In the genomic region with DNA sequence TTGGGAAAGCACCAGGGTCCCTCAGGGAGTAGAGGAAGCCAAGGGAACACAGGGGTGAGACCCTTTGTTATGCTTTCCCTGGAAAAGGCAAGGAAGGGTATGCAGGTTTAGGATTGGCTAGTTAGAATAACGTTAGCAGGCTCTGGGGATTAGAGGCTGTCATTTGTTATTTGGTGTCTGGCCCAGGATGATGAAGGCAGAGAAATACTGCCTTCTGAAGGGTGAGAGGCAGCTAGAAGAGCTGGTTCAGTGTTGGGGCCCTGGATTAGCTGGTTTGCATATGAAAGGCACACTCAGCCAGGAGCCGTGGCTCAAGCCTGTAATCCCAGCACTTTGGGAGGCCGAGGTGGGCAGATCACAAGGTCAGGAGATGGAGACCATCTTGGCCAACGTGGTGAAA, we compare ENCODE assay signal across 14 cellular contexts. TPM values are rescaled to one million over a fixed set of nuclear protein-coding genes. Genes with fewer than 3 reads are reported as not detected.
A peak's percentile ranks its signal among the peaks of the same experiment; 100 is the strongest.
DNase-seq lines count a peak whose midpoint lies in the region; ATAC-seq and TF ChIP-seq lines count a peak whose summit lies in the region.
"Had no signal": no experiment of that assay in that cellular context is flagged by ENCODE, and none has a peak within 500 bp of the region (broad histone marks: within the 10 kb centered on the region; RNA-seq: fewer than 3 reads in every experiment).

No MANE protein-coding gene starts in this region.

- TF ChIP-seq CTCF in tibial nerve (IDR thresholded peaks at IDR 0.05) = no peak

- no peak for ATAC-seq in activated naive CD8-positive, alpha-beta T cell treated with anti-CD3 and anti-CD28 coated beads, Interleukin-2, amount 10 ng/mL, durations not matched to agents 7 days and 5 days (ENCODE audit: low read depth)
- no peak for ATAC-seq in activated naive CD8-positive, alpha-beta T cell treated with anti-CD3 and anti-CD28 coated beads, Interleukin-2, amount 50 U/mL, for 24 hours
- ATAC-seq in GM21447 (IDR thresholded peaks at IDR 0.05; ENCODE audit: unreplicated experiment) (no peak), left colon (no peak)
- ATAC-seq: activated naive CD4-positive, alpha-beta T cell treated with anti-CD3 and anti-CD28 coated beads, Interleukin-2, amount 50 U/mL, for 72 hours; upper lobe of right lung had no signal

- no peak overlapping the region for H3K4me3 Mint-ChIP-seq in activated naive CD8-positive, alpha-beta T cell treated with anti-CD3 and anti-CD28 coated beads, Interleukin-2, amount 10 ng/mL, durations not matched to agents 7 days and 5 days
- H3K4me3 Mint-ChIP-seq in activated naive CD8-positive, alpha-beta T cell treated with anti-CD3 and anti-CD28 coated beads, Interleukin-2, amount 50 U/mL, for 24 hours = no peak overlapping the region
- H3K4me3 Mint-ChIP-seq: nephron had no signal

- H3K9me3 Mint-ChIP-seq in activated naive CD8-positive, alpha-beta T cell treated with anti-CD3 and anti-CD28 coated beads, Interleukin-2, amount 10 ng/mL, durations not matched to agents 7 days and 5 days = no peaks in the 10 kb centered on the region
- H3K9me3 Mint-ChIP-seq in activated naive CD8-positive, alpha-beta T cell treated with anti-CD3 and anti-CD28 coated beads, Interleukin-2, amount 50 U/mL, for 24 hours = no peaks in the 10 kb centered on the region
- H3K9me3 Mint-ChIP-seq: activated naive CD4-positive, alpha-beta T cell treated with anti-CD3 and anti-CD28 coated beads, Interleukin-2, amount 50 U/mL, for 72 hours; nephron had no signal

- H3K27ac ChIP-seq in iPS-18a (ENCODE audit: low read length) (no peak overlapping the region), tibial nerve (peak overlapping the region in 3 of 4 donors; percentile 37 to 68 (median 68))
- H3K27ac ChIP-seq: GM23248 had no signal

- peak overlapping the region; percentile 51 for H3K27ac Mint-ChIP-seq in activated naive CD8-positive, alpha-beta T cell treated with anti-CD3 and anti-CD28 coated beads, Interleukin-2, amount 10 ng/mL, durations not matched to agents 7 days and 5 days
- no peak overlapping the region for H3K27ac Mint-ChIP-seq in activated naive CD8-positive, alpha-beta T cell treated with anti-CD3 and anti-CD28 coated beads, Interleukin-2, amount 50 U/mL, for 24 hours

- DNase-seq in activated naive CD8-positive, alpha-beta T cell treated with anti-CD3 and anti-CD28 coated beads, Interleukin-2, amount 10 ng/mL, durations not matched to agents 7 days and 5 days = no peak
- no peak for DNase-seq in activated naive CD8-positive, alpha-beta T cell treated with anti-CD3 and anti-CD28 coated beads, Interleukin-2, amount 50 U/mL, for 24 hours
- DNase-seq in tibial nerve (ENCODE audit: low spot score in 2 of 2) = no peak
- DNase-seq in left colon = no peak
- DNase-seq: GM23248, NCI-H1092 treated with DMSO at 0.1 percent for 48 hours, RPMI8226, T1000 had no signal

- H3K27me3 ChIP-seq in iPS-18a (ENCODE audit: control insufficient read depth, insufficient read depth, low read length) (no peaks in the 10 kb centered on the region), tibial nerve (no peaks in the 10 kb centered on the region)
- H3K27me3 ChIP-seq: upper lobe of right lung had no signal

- intact Hi-C loops in left colon (cut with DNase I, micrococcal nuclease) = no loop called here

- no peak for TF ChIP-seq EP300 in tibial nerve (IDR thresholded peaks at IDR 0.05)

- POLR2A ChIA-PET in activated naive CD8-positive, alpha-beta T cell treated with anti-CD3 and anti-CD28 coated beads, Interleukin-2, amount 10 ng/mL, durations not matched to agents 7 days and 5 days (lab: Charles Lee) = no interaction called here

- peak overlapping the region; percentile 3 for H3K9ac ChIP-seq in iPS-18a (ENCODE audit: low read length)
- H3K9ac ChIP-seq: GM23248 had no signal

- peaks cover 9% of the 10 kb centered on the region for H3K36me3 ChIP-seq in iPS-18a (ENCODE audit: control insufficient read depth, low read depth, low read length)
- H3K36me3 ChIP-seq in tibial nerve = peaks cover 0 to 48% (median 0%) of the 10 kb centered on the region in 3 donors

- H3K4me3 ChIP-seq in iPS-18a (ENCODE audit: low read length) (no peak overlapping the region), tibial nerve (no peak overlapping the region)
- H3K4me3 ChIP-seq: coronary artery, GM23248, upper lobe of right lung had no signal

- TF ChIP-seq POLR2A in tibial nerve (IDR thresholded peaks at IDR 0.05) = no peak

- peaks cover 26% of the 10 kb centered on the region for H3K4me1 ChIP-seq in iPS-18a (ENCODE audit: control insufficient read depth, low read depth, low read length)
- peaks cover 0 to 33% (median 9%) of the 10 kb centered on the region in 4 donors for H3K4me1 ChIP-seq in tibial nerve

- H3K9me3 ChIP-seq in iPS-18a (ENCODE audit: control insufficient read depth, low read depth, low read length) (no peaks in the 10 kb centered on the region), tibial nerve (no peaks in the 10 kb centered on the region)
- H3K9me3 ChIP-seq: upper lobe of right lung had no signal

- H3K36me3 Mint-ChIP-seq in activated naive CD8-positive, alpha-beta T cell treated with anti-CD3 and anti-CD28 coated beads, Interleukin-2, amount 10 ng/mL, durations not matched to agents 7 days and 5 days = peaks cover 5% of the 10 kb centered on the region
- H3K36me3 Mint-ChIP-seq in activated naive CD8-positive, alpha-beta T cell treated with anti-CD3 and anti-CD28 coated beads, Interleukin-2, amount 50 U/mL, for 24 hours (ENCODE audit: low read depth) = peaks cover 16% of the 10 kb centered on the region

- H3K27me3 Mint-ChIP-seq in activated naive CD8-positive, alpha-beta T cell treated with anti-CD3 and anti-CD28 coated beads, Interleukin-2, amount 10 ng/mL, durations not matched to agents 7 days and 5 days = no peaks in the 10 kb centered on the region
- H3K27me3 Mint-ChIP-seq in activated naive CD8-positive, alpha-beta T cell treated with anti-CD3 and anti-CD28 coated beads, Interleukin-2, amount 50 U/mL, for 24 hours = no peaks in the 10 kb centered on the region

- 17 to 21% methylated on average over 4 of the region's 4 CpGs for WGBS in tibial nerve, 2 donors

- H3K4me1 Mint-ChIP-seq in activated naive CD8-positive, alpha-beta T cell treated with anti-CD3 and anti-CD28 coated beads, Interleukin-2, amount 10 ng/mL, durations not matched to agents 7 days and 5 days = peaks cover 37% of the 10 kb centered on the region
- H3K4me1 Mint-ChIP-seq in activated naive CD8-positive, alpha-beta T cell treated with anti-CD3 and anti-CD28 coated beads, Interleukin-2, amount 50 U/mL, for 24 hours = peaks cover 66% of the 10 kb centered on the region
- H3K4me1 Mint-ChIP-seq: nephron had no signal

RNA-seq across cellular contexts. Expression of a gene that starts 3.0 kb away (rescaled TPM):
- 1 to 10 TPM; 4.1 to 5.1 TPM for total RNA-seq in activated naive CD8-positive, alpha-beta T cell treated with anti-CD3 and anti-CD28 coated beads, Interleukin-2, amount 10 ng/mL, durations not matched to agents 7 days and 5 days
- total RNA-seq in tibial nerve (10 to 100 TPM; 10.9 to 27.3 (median 15.8) TPM), left colon (1 to 10 TPM; 1.9 to 5.2 TPM)
- total RNA-seq: GM23248 had no signal

RNA-seq across cellular contexts. Expression of a gene that starts 12.4 kb away (rescaled TPM):
- 10 to 100 TPM; 91.3 to 96.4 TPM for total RNA-seq in activated naive CD8-positive, alpha-beta T cell treated with anti-CD3 and anti-CD28 coated beads, Interleukin-2, amount 10 ng/mL, durations not matched to agents 7 days and 5 days
- total RNA-seq in tibial nerve = 100 to 1,000 TPM; 107 to 152 (median 132) TPM
- 10 to 100 TPM; 36.1 to 45.0 TPM for total RNA-seq in left colon

RNA-seq across cellular contexts. Expression of a gene that starts 58.2 kb away (rescaled TPM):
- 1 to 10 TPM; 6.2 to 6.5 TPM for total RNA-seq in activated naive CD8-positive, alpha-beta T cell treated with anti-CD3 and anti-CD28 coated beads, Interleukin-2, amount 10 ng/mL, durations not matched to agents 7 days and 5 days
- total RNA-seq in tibial nerve = 1 to 10 TPM; 3.6 to 7.3 (median 4.9) TPM
- total RNA-seq in left colon = 1 to 10 TPM; 1.2 to 1.6 TPM

RNA-seq across cellular contexts. Expression of a gene that starts 59.3 kb away (rescaled TPM):
- total RNA-seq in activated naive CD8-positive, alpha-beta T cell treated with anti-CD3 and anti-CD28 coated beads, Interleukin-2, amount 10 ng/mL, durations not matched to agents 7 days and 5 days = 10 to 100 TPM; 48.5 to 49.0 TPM
- total RNA-seq in tibial nerve (10 to 100 TPM; 39.5 to 50.2 (median 46.6) TPM), left colon (10 to 100 TPM; 27.4 to 30.2 TPM)
